ENCODE assay signal across 31 cellular contexts in genomic region chr3:71599416-71599815, GRCh38. TPM values are rescaled to one million over a fixed set of nuclear protein-coding genes. Genes with fewer than 3 reads are reported as not detected.
DNase-seq lines count a peak whose midpoint lies in the region; ATAC-seq and TF ChIP-seq lines count a peak whose summit lies in the region.
"Had no signal": no experiment of that assay in that cellular context is flagged by ENCODE, and none has a peak within 500 bp of the region (broad histone marks: within the 10 kb centered on the region; RNA-seq: fewer than 3 reads in every experiment).

No MANE protein-coding gene starts in this region.

- H4K91ac ChIP-seq in mesenchymal stem cell (ENCODE audit: low read length) = no peak overlapping the region

- ATAC-seq in GM21786 (IDR thresholded peaks at IDR 0.05; ENCODE audit: unreplicated experiment) (no peak), GM18498 (IDR thresholded peaks at IDR 0.05; ENCODE audit: unreplicated experiment) (no peak)
- ATAC-seq in natural killer cell treated with Interleukin-12 subunit alpha and Interleukin-12 subunit beta and Interleukin-15 and Interleukin-18, amount 100 ng/mL, for 72 hours = no peak
- ATAC-seq: activated CD4-positive, CD25-positive, alpha-beta regulatory T cell treated with anti-CD3 and anti-CD28 coated beads, Interleukin-2, amount 50 U/mL, for 24 hours; body of pancreas; naive thymus-derived CD8-positive, alpha-beta T cell; psoas muscle; stimulated activated memory B cell treated with anti-CD40 and anti-IgM and Interleukin-4, amounts not matched to agents 10 μg/mL and 1 μg/mL and 100 μg/mL, for 72 hours had no signal

- H3K4me3 Mint-ChIP-seq in natural killer cell treated with Interleukin-12 subunit alpha and Interleukin-12 subunit beta and Interleukin-15 and Interleukin-18, amount 100 ng/mL, for 72 hours = no peak overlapping the region
- H3K4me3 Mint-ChIP-seq: activated CD4-positive, alpha-beta memory T cell treated with anti-CD3 and anti-CD28 coated beads for 36 hours; activated naive CD4-positive, alpha-beta T cell treated with anti-CD3 and anti-CD28 coated beads for 36 hours; activated T-helper 1 cell treated with anti-CD3 and anti-CD28 coated beads, Interleukin-12 subunit alpha, Interleukin-12 subunit beta, Interleukin-2, Interleukin-4 antibody, amounts not matched to agents 30 ng/mL and 10 ng/mL and 1 ng/mL, durations not matched to agents 14 hours and 24 hours and 36 hours; CD4-positive, alpha-beta T cell; naive thymus-derived CD8-positive, alpha-beta T cell; stimulated activated memory B cell treated with anti-CD40 and anti-IgM and Interleukin-4, amounts not matched to agents 10 μg/mL and 1 μg/mL and 100 μg/mL, for 72 hours; type B pancreatic cell had no signal

- H4K8ac ChIP-seq in mesenchymal stem cell (ENCODE audit: low read length) = no peak overlapping the region

- TF ChIP-seq POLR2A in suprapubic skin (IDR thresholded peaks at IDR 0.05) = no peak

- H3K4me1 ChIP-seq in left ventricle myocardium inferior (no peaks in the 10 kb centered on the region), mesenchymal stem cell (ENCODE audit: control insufficient read depth, insufficient read depth, low read depth, low read length) (peaks cover 3% of the 10 kb centered on the region), suprapubic skin (no peaks in the 10 kb centered on the region)
- H3K4me1 ChIP-seq: adrenal gland, psoas muscle had no signal

- no peak overlapping the region for H3K4me2 ChIP-seq in mesenchymal stem cell (ENCODE audit: low read length, poor library complexity, severe bottlenecking)

- H3K27me3 Mint-ChIP-seq in natural killer cell treated with Interleukin-12 subunit alpha and Interleukin-12 subunit beta and Interleukin-15 and Interleukin-18, amount 100 ng/mL, for 72 hours = no peaks in the 10 kb centered on the region
- H3K27me3 Mint-ChIP-seq: activated CD4-positive, alpha-beta memory T cell treated with anti-CD3 and anti-CD28 coated beads for 36 hours; CD4-positive, alpha-beta T cell; type B pancreatic cell had no signal

- peak overlapping the region; percentile 26 for H3K27ac ChIP-seq in left ventricle myocardium inferior (replicated peaks)
- H3K27ac ChIP-seq in mesenchymal stem cell (ENCODE audit: low read length, poor library complexity, severe bottlenecking) = peak overlapping the region; percentile 66
- H3K27ac ChIP-seq in suprapubic skin = no peak overlapping the region
- H3K27ac ChIP-seq: adrenal gland, body of pancreas, psoas muscle had no signal

- no peak overlapping the region for H2AFZ ChIP-seq in mesenchymal stem cell (ENCODE audit: low read depth, low read length)

- H3K18ac ChIP-seq in mesenchymal stem cell (ENCODE audit: low read depth in 1 of 2, low read length in 2 of 2) = no peak overlapping the region

- H2BK15ac ChIP-seq in mesenchymal stem cell (ENCODE audit: low read depth, poor library complexity, severe bottlenecking) = no peak overlapping the region

- no peak for TF ChIP-seq EP300 in suprapubic skin (IDR thresholded peaks at IDR 0.05)

- no peak overlapping the region for H3K23ac ChIP-seq in mesenchymal stem cell (ENCODE audit: low read length in 2 of 2)

- H3K27ac Mint-ChIP-seq in natural killer cell treated with Interleukin-12 subunit alpha and Interleukin-12 subunit beta and Interleukin-15 and Interleukin-18, amount 100 ng/mL, for 72 hours = no peak overlapping the region
- H3K27ac Mint-ChIP-seq: activated CD4-positive, alpha-beta memory T cell treated with anti-CD3 and anti-CD28 coated beads for 36 hours; activated naive CD4-positive, alpha-beta T cell treated with anti-CD3 and anti-CD28 coated beads for 36 hours; activated T-helper 1 cell treated with anti-CD3 and anti-CD28 coated beads, Interleukin-12 subunit alpha, Interleukin-12 subunit beta, Interleukin-2, Interleukin-4 antibody, amounts not matched to agents 30 ng/mL and 10 ng/mL and 1 ng/mL, durations not matched to agents 14 hours and 24 hours and 36 hours; CD4-positive, alpha-beta T cell; stimulated activated memory B cell treated with anti-CD40 and anti-IgM and Interleukin-4, amounts not matched to agents 10 μg/mL and 1 μg/mL and 100 μg/mL, for 72 hours; type B pancreatic cell had no signal

- no peak for TF ChIP-seq CTCF in left ventricle myocardium inferior (IDR thresholded peaks at IDR 0.05; ENCODE audit: borderline replicate concordance)
- TF ChIP-seq CTCF in suprapubic skin (IDR thresholded peaks at IDR 0.05) = no peak

- H2AK5ac ChIP-seq in mesenchymal stem cell (ENCODE audit: low read length, severe bottlenecking) = peak overlapping the region; percentile 87

- no peak overlapping the region for H2BK12ac ChIP-seq in mesenchymal stem cell (ENCODE audit: low read length in 2 of 2)

- no CpG with 5 or more reads among the region's 1 CpG for WGBS in mesenchymal stem cell
- WGBS in suprapubic skin = 92% methylated on average over 1 of the region's 1 CpG

- H3K4me1 Mint-ChIP-seq in natural killer cell treated with Interleukin-12 subunit alpha and Interleukin-12 subunit beta and Interleukin-15 and Interleukin-18, amount 100 ng/mL, for 72 hours (ENCODE audit: low read depth in 2 of 2) = peaks cover 7 to 18% of the 10 kb centered on the region in 2 donors
- H3K4me1 Mint-ChIP-seq: stimulated activated memory B cell treated with anti-CD40 and anti-IgM and Interleukin-4, amounts not matched to agents 10 μg/mL and 1 μg/mL and 100 μg/mL, for 72 hours had no signal

- H3K4ac ChIP-seq in mesenchymal stem cell (ENCODE audit: low read depth in 1 of 2, low read length in 2 of 2) = no peak overlapping the region

- H2BK5ac ChIP-seq in mesenchymal stem cell (ENCODE audit: low read depth, low read length, poor library complexity, severe bottlenecking) = no peak overlapping the region

- H3K36me3 ChIP-seq in left ventricle myocardium inferior = no peaks in the 10 kb centered on the region
- no peaks in the 10 kb centered on the region for H3K36me3 ChIP-seq in mesenchymal stem cell (ENCODE audit: control insufficient read depth in 1 of 2, insufficient read depth in 2 of 2, low read depth in 1 of 2, low read length in 2 of 2)
- no peaks in the 10 kb centered on the region for H3K36me3 ChIP-seq in suprapubic skin
- H3K36me3 ChIP-seq: adrenal gland had no signal

- no peak overlapping the region for H2BK120ac ChIP-seq in mesenchymal stem cell (ENCODE audit: low read depth, low read length)

- peaks cover 4% of the 10 kb centered on the region for H3K36me3 Mint-ChIP-seq in natural killer cell treated with Interleukin-12 subunit alpha and Interleukin-12 subunit beta and Interleukin-15 and Interleukin-18, amount 100 ng/mL, for 72 hours
- H3K36me3 Mint-ChIP-seq: stimulated activated memory B cell treated with anti-CD40 and anti-IgM and Interleukin-4, amounts not matched to agents 10 μg/mL and 1 μg/mL and 100 μg/mL, for 72 hours had no signal

- intact Hi-C loops in left ventricle myocardium inferior (cut with micrococcal nuclease) (no loop called here), cardiac septum (cut with DNase I) (no loop called here)

- H3K79me1 ChIP-seq in mesenchymal stem cell (replicated peaks; ENCODE audit: low read length, poor library complexity, severe bottlenecking) = peaks cover 2% of the 10 kb centered on the region

- H3K27me3 ChIP-seq in left ventricle myocardium inferior (ENCODE audit: low read depth) (no peaks in the 10 kb centered on the region), mesenchymal stem cell (ENCODE audit: control insufficient read depth in 1 of 2, insufficient read depth in 1 of 2, low read length in 2 of 2) (no peaks in the 10 kb centered on the region), suprapubic skin (no peaks in the 10 kb centered on the region)
- H3K27me3 ChIP-seq: adrenal gland, body of pancreas had no signal

- H3K4me3 ChIP-seq in left ventricle myocardium inferior (no peak overlapping the region), mesenchymal stem cell (ENCODE audit: insufficient read depth in 1 of 2, low read depth in 1 of 2, low read length in 2 of 2) (no peak overlapping the region), suprapubic skin (no peak overlapping the region)
- H3K4me3 ChIP-seq: adrenal gland, body of pancreas, psoas muscle had no signal

- DNase-seq in left ventricle myocardium inferior (no peak), cardiac septum (ENCODE audit: low spot score) (no peak), dedifferentiated amniotic fluid mesenchymal stem cell (ENCODE audit: extremely low spot score) (peak; percentile 42), mesenchymal stem cell (no peak), suprapubic skin (ENCODE audit: low spot score in 2 of 2) (no peak)
- no peak for DNase-seq in natural killer cell treated with Interleukin-12 subunit alpha and Interleukin-12 subunit beta and Interleukin-15 and Interleukin-18, amount 100 ng/mL, for 72 hours (ENCODE audit: low spot score)
- DNase-seq: activated CD4-positive, alpha-beta memory T cell treated with anti-CD3 and anti-CD28 coated beads for 36 hours; activated CD8-positive, alpha-beta memory T cell treated with anti-CD3 and anti-CD28 coated beads, Interleukin-2, amount 50 U/mL, for 4 hours; activated naive CD4-positive, alpha-beta T cell treated with anti-CD3 and anti-CD28 coated beads for 36 hours; adrenal gland; body of pancreas; CD4-positive, alpha-beta T cell; cerebellar nuclear complex; DMS79 treated with DMSO at 0.1 percent for 48 hours; glutamatergic neuron; GOT3; midbrain; naive thymus-derived CD8-positive, alpha-beta T cell; NCI-H1417 treated with DMSO at 0.1 percent for 48 hours; NCI-H2029 treated with DMSO at 0.1 percent for 48 hours; NCI-H526; nucleus accumbens; psoas muscle; SHP77 treated with DMSO at 0.1 percent for 48 hours; substantia nigra had no signal

- H3K14ac ChIP-seq in mesenchymal stem cell (ENCODE audit: low read length in 2 of 2) = no peak overlapping the region

- H3K9me3 ChIP-seq in left ventricle myocardium inferior (replicated peaks) (no peaks in the 10 kb centered on the region), mesenchymal stem cell (ENCODE audit: control insufficient read depth, low read length) (no peaks in the 10 kb centered on the region), suprapubic skin (no peaks in the 10 kb centered on the region)
- H3K9me3 ChIP-seq: adrenal gland, body of pancreas, psoas muscle had no signal

- no peaks in the 10 kb centered on the region for H3K9me3 Mint-ChIP-seq in natural killer cell treated with Interleukin-12 subunit alpha and Interleukin-12 subunit beta and Interleukin-15 and Interleukin-18, amount 100 ng/mL, for 72 hours
- H3K9me3 Mint-ChIP-seq: activated CD4-positive, alpha-beta memory T cell treated with anti-CD3 and anti-CD28 coated beads for 36 hours; activated naive CD4-positive, alpha-beta T cell treated with anti-CD3 and anti-CD28 coated beads for 36 hours; activated T-helper 1 cell treated with anti-CD3 and anti-CD28 coated beads, Interleukin-12 subunit alpha, Interleukin-12 subunit beta, Interleukin-2, Interleukin-4 antibody, amounts not matched to agents 30 ng/mL and 10 ng/mL and 1 ng/mL, durations not matched to agents 14 hours and 24 hours and 36 hours; CD4-positive, alpha-beta T cell; naive thymus-derived CD8-positive, alpha-beta T cell; stimulated activated memory B cell treated with anti-CD40 and anti-IgM and Interleukin-4, amounts not matched to agents 10 μg/mL and 1 μg/mL and 100 μg/mL, for 72 hours had no signal

- peak overlapping the region; percentile 72 for H3K9ac ChIP-seq in mesenchymal stem cell (ENCODE audit: low read length)

RNA-seq across cellular contexts. Expression of gene FOXP1, which starts 15.9 kb away (rescaled TPM):
- total RNA-seq in left ventricle myocardium inferior (41.2 TPM), cardiac septum (53.2 TPM), suprapubic skin (100 to 1,000 TPM in 1 of 4 donors, 10 to 100 TPM in 3; 49.8 to 157 (median 71.9) TPM)
- 34.2 TPM for polyA plus RNA-seq in mesenchymal stem cell (2013, experiment 1 of 2)
- 34.5 TPM for polyA plus RNA-seq in mesenchymal stem cell (2013, experiment 2 of 2)
- total RNA-seq in natural killer cell treated with Interleukin-12 subunit alpha and Interleukin-12 subunit beta and Interleukin-15 and Interleukin-18, amount 100 ng/mL, for 72 hours = 10 to 100 TPM; 59.7 to 65.4 TPM
